ENCODE assay signal across 1 cellular context in the genomic region with DNA sequence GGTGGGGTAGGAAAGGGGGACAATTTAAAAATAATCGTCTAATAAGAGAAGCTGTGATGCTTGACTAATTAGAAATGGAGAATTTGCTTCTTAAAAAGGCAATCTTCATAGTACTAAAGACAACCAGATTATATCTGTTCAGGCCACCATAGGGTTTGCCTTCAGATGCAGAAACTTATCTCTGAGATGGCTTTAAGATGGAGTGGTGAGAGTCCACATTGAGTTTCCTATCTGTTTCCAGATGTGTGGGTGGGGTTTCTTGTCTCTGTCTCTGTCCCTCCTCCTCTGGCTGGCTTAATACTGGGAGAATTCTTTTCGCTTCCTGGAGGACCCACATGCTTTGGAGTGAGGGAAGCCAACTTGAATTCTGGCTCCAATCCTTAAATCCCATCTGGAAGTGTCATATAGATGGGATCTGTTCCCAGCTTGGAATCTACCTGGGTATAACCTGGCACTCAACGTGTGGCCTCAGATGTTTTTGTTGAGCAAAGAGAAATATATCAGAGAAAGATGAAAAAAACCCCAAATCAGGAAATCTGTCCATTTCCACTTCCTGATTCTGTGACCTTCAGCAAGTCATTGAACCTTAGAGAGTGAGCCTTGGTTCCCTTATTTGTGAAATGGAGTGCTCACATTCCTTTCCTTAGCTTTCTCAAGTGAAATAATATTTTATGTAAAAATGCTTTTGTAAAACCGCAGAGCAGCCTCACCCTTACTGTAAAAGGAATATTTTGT.
TF ChIP-seq lines count a peak whose summit lies in the region.

No MANE protein-coding gene starts in this region.

TF ChIP-seq in GM23338, 12 proteins besides CTCF, POLR2A, EP300 and RAD21:
- TF ChIP-seq, protein P1, sequence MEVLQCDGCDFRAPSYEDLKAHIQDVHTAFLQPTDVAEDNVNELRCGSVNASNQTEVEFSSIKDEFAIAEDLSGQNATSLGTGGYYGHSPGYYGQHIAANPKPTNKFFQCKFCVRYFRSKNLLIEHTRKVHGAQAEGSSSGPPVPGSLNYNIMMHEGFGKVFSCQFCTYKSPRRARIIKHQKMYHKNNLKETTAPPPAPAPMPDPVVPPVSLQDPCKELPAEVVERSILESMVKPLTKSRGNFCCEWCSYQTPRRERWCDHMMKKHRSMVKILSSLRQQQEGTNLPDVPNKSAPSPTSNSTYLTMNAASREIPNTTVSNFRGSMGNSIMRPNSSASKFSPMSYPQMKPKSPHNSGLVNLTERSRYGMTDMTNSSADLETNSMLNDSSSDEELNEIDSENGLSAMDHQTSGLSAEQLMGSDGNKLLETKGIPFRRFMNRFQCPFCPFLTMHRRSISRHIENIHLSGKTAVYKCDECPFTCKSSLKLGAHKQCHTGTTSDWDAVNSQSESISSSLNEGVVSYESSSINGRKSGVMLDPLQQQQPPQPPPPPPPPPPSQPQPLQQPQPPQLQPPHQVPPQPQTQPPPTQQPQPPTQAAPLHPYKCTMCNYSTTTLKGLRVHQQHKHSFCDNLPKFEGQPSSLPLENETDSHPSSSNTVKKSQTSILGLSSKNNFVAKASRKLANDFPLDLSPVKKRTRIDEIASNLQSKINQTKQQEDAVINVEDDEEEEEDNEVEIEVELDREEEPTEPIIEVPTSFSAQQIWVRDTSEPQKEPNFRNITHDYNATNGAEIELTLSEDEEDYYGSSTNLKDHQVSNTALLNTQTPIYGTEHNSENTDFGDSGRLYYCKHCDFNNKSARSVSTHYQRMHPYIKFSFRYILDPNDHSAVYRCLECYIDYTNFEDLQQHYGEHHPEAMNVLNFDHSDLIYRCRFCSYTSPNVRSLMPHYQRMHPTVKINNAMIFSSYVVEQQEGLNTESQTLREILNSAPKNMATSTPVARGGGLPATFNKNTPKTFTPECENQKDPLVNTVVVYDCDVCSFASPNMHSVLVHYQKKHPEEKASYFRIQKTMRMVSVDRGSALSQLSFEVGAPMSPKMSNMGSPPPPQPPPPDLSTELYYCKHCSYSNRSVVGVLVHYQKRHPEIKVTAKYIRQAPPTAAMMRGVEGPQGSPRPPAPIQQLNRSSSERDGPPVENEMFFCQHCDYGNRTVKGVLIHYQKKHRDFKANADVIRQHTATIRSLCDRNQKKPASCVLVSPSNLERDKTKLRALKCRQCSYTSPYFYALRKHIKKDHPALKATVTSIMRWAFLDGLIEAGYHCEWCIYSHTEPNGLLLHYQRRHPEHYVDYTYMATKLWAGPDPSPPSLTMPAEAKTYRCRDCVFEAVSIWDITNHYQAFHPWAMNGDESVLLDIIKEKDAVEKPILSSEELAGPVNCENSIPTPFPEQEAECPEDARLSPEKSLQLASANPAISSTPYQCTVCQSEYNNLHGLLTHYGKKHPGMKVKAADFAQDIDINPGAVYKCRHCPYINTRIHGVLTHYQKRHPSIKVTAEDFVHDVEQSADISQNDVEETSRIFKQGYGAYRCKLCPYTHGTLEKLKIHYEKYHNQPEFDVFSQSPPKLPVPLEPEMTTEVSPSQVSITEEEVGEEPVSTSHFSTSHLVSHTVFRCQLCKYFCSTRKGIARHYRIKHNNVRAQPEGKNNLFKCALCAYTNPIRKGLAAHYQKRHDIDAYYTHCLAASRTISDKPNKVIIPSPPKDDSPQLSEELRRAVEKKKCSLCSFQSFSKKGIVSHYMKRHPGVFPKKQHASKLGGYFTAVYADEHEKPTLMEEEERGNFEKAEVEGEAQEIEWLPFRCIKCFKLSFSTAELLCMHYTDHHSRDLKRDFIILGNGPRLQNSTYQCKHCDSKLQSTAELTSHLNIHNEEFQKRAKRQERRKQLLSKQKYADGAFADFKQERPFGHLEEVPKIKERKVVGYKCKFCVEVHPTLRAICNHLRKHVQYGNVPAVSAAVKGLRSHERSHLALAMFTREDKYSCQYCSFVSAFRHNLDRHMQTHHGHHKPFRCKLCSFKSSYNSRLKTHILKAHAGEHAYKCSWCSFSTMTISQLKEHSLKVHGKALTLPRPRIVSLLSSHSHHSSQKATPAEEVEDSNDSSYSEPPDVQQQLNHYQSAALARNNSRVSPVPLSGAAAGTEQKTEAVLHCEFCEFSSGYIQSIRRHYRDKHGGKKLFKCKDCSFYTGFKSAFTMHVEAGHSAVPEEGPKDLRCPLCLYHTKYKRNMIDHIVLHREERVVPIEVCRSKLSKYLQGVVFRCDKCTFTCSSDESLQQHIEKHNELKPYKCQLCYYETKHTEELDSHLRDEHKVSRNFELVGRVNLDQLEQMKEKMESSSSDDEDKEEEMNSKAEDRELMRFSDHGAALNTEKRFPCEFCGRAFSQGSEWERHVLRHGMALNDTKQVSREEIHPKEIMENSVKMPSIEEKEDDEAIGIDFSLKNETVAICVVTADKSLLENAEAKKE (CRISPR knock-in tag; IDR thresholded peaks at IDR 0.05) = 0 out of 2 replicates have a peak, but pooled peaks have one; percentile 19
- TF ChIP-seq, protein P2, sequence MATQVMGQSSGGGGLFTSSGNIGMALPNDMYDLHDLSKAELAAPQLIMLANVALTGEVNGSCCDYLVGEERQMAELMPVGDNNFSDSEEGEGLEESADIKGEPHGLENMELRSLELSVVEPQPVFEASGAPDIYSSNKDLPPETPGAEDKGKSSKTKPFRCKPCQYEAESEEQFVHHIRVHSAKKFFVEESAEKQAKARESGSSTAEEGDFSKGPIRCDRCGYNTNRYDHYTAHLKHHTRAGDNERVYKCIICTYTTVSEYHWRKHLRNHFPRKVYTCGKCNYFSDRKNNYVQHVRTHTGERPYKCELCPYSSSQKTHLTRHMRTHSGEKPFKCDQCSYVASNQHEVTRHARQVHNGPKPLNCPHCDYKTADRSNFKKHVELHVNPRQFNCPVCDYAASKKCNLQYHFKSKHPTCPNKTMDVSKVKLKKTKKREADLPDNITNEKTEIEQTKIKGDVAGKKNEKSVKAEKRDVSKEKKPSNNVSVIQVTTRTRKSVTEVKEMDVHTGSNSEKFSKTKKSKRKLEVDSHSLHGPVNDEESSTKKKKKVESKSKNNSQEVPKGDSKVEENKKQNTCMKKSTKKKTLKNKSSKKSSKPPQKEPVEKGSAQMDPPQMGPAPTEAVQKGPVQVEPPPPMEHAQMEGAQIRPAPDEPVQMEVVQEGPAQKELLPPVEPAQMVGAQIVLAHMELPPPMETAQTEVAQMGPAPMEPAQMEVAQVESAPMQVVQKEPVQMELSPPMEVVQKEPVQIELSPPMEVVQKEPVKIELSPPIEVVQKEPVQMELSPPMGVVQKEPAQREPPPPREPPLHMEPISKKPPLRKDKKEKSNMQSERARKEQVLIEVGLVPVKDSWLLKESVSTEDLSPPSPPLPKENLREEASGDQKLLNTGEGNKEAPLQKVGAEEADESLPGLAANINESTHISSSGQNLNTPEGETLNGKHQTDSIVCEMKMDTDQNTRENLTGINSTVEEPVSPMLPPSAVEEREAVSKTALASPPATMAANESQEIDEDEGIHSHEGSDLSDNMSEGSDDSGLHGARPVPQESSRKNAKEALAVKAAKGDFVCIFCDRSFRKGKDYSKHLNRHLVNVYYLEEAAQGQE (IDR thresholded peaks at IDR 0.05; ENCODE audit: unreplicated experiment) = no peak
- TF ChIP-seq STAT1 (IDR thresholded peaks at IDR 0.05; ENCODE audit: unreplicated experiment) = no peak
- TF ChIP-seq, protein P3, sequence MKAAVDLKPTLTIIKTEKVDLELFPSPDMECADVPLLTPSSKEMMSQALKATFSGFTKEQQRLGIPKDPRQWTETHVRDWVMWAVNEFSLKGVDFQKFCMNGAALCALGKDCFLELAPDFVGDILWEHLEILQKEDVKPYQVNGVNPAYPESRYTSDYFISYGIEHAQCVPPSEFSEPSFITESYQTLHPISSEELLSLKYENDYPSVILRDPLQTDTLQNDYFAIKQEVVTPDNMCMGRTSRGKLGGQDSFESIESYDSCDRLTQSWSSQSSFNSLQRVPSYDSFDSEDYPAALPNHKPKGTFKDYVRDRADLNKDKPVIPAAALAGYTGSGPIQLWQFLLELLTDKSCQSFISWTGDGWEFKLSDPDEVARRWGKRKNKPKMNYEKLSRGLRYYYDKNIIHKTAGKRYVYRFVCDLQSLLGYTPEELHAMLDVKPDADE (IDR thresholded peaks at IDR 0.05) = no peak
- TF ChIP-seq EZH2phosphoT487 (IDR thresholded peaks at IDR 0.05; ENCODE audit: unreplicated experiment) = no peak
- no peak for TF ChIP-seq CREB1 (CRISPR knock-in tag; IDR thresholded peaks at IDR 0.05; ENCODE audit: low read depth)
- TF ChIP-seq EZH2 (IDR thresholded peaks at IDR 0.05; ENCODE audit: low read depth, unreplicated experiment) = no peak
- TF ChIP-seq POLR2AphosphoS5 (IDR thresholded peaks at IDR 0.05; ENCODE audit: low read depth) = no peak
